Comparison of ENCODE assay signal across 10 cellular contexts in genomic region chr6:107493158-107494057, GRCh38. TPM values are rescaled to one million over a fixed set of nuclear protein-coding genes. Genes with fewer than 3 reads are reported as not detected.
A peak's percentile ranks its signal among the peaks of the same experiment; 100 is the strongest.
DNase-seq lines count a peak whose midpoint lies in the region; TF ChIP-seq lines count a peak whose summit lies in the region.
"Had no signal": no experiment of that assay in that cellular context is flagged by ENCODE, and none has a peak within 500 bp of the region (broad histone marks: within the 10 kb centered on the region; RNA-seq: fewer than 3 reads in every experiment).

No MANE protein-coding gene starts in this region.

- H3K27me3 ChIP-seq in BE2C = no peaks in the 10 kb centered on the region
- peaks cover 0 to 41% of the 10 kb centered on the region in 2 donors for H3K27me3 ChIP-seq in breast epithelium
- H3K27me3 ChIP-seq in mesendoderm (ENCODE audit: insufficient read depth, low read length, poor library complexity) = peaks cover 6% of the 10 kb centered on the region

- no peak overlapping the region for H2BK5ac ChIP-seq in mesendoderm (ENCODE audit: low read length)

- H2BK120ac ChIP-seq in mesendoderm (ENCODE audit: low read depth, low read length) = peak overlapping the region; percentile 55

- H4K8ac ChIP-seq in mesendoderm (ENCODE audit: low read depth, low read length) = no peak overlapping the region

- no peak overlapping the region for H4K5ac ChIP-seq in mesendoderm (ENCODE audit: low read length)

- TF ChIP-seq POLR2A in breast epithelium (IDR thresholded peaks at IDR 0.05) = no peak

- H3K4me2 ChIP-seq in mesendoderm (ENCODE audit: low read length) = no peak overlapping the region

- no peak overlapping the region for H3K18ac ChIP-seq in mesendoderm (ENCODE audit: low read length)

- H3K27ac ChIP-seq in breast epithelium = peak overlapping the region; percentile 50 to 62
- H3K27ac ChIP-seq in mesendoderm (ENCODE audit: low read depth, low read length) = no peak overlapping the region

- TF ChIP-seq CTCF in BE2C (IDR thresholded peaks at IDR 0.05; ENCODE audit: low read depth, low read length) (no peak), breast epithelium (IDR thresholded peaks at IDR 0.05) (no peak)

- intact Hi-C loops in breast epithelium (cut with DNase I; ENCODE audit: low total_unique reads) = no loop called here
- intact Hi-C loops in posterior vena cava (cut with DNase I) = no loop called here

- peak overlapping the region; percentile 27 for H3K56ac ChIP-seq in mesendoderm (ENCODE audit: low read length)

- H3K4me3 ChIP-seq in BE2C (ENCODE audit: low read depth, low read length) (peak overlapping the region; percentile 93), breast epithelium (peak overlapping the region in 2 of 3 donors; percentile 72 to 75), mesendoderm (ENCODE audit: low read length) (no peak overlapping the region)

- no peak overlapping the region for H2BK15ac ChIP-seq in mesendoderm (replicated peaks; ENCODE audit: low read depth)

- H3K4me1 ChIP-seq in BE2C (peaks cover 24% of the 10 kb centered on the region), breast epithelium (peaks cover 0 to 4% of the 10 kb centered on the region in 2 donors), mesendoderm (ENCODE audit: control insufficient read depth, low read depth, low read length) (peaks cover 6% of the 10 kb centered on the region)

- no peak for DNase-seq in BE2C
- peak; percentile 14 to 42 for DNase-seq in NCI-H1930 (lab: John Stamatoyannopoulos, UW)
- DNase-seq in breast epithelium (ENCODE audit: low spot score in 2 of 2) = no peak
- DNase-seq in mesendoderm = no peak
- DNase-seq in activated gamma-delta T cell treated with Interleukin-2 at 50 U/mL for 16 hours = no peak
- no peak for DNase-seq in RKO (ENCODE audit: low spot score)
- DNase-seq in posterior vena cava (ENCODE audit: low spot score) = no peak
- no peak for DNase-seq in NCI-H446 (lab: John Stamatoyannopoulos, UW)
- DNase-seq: activated effector memory CD4-positive, alpha-beta T cell treated with anti-CD3 and anti-CD28 coated beads, Interleukin-2, amount 50 U/mL, for 16 hours; COR-L47 had no signal

- peak overlapping the region; percentile 5 for H3K9ac ChIP-seq in mesendoderm (ENCODE audit: low read length)

- no peaks in the 10 kb centered on the region for H3K36me3 ChIP-seq in BE2C
- no peaks in the 10 kb centered on the region for H3K36me3 ChIP-seq in breast epithelium
- no peaks in the 10 kb centered on the region for H3K36me3 ChIP-seq in mesendoderm (ENCODE audit: control insufficient read depth, insufficient read depth, low read length)

- H3K79me1 ChIP-seq in mesendoderm (ENCODE audit: low read length) = no peaks in the 10 kb centered on the region

- H3K9me3 ChIP-seq in BE2C = no peaks in the 10 kb centered on the region
- H3K9me3 ChIP-seq in breast epithelium = no peaks in the 10 kb centered on the region

- no peak overlapping the region for H3K23ac ChIP-seq in mesendoderm (ENCODE audit: low read length)

- H2AK5ac ChIP-seq in mesendoderm (ENCODE audit: low read length) = no peak overlapping the region

- H3K4ac ChIP-seq in mesendoderm (ENCODE audit: low read depth, low read length) = no peak overlapping the region

- no peaks in the 10 kb centered on the region for H3K79me2 ChIP-seq in mesendoderm (ENCODE audit: control insufficient read depth, insufficient read depth, low read length)

- no CpG with 5 or more reads among the region's 12 CpGs for WGBS in mesendoderm (ENCODE audit: extremely low coverage, insufficient coverage, low lambda C conversion rate)

RNA-seq across cellular contexts. Expression of gene SOBP, which starts 3.5 kb away (rescaled TPM):
- polyA plus RNA-seq in BE2C (2012; ENCODE audit: insufficient read depth, insufficient read length, low read depth) = 28.5 TPM
- total RNA-seq in breast epithelium (1 to 10 TPM; 5.6 to 8.2 (median 7.0) TPM), posterior vena cava (10 to 100 TPM; 18.7 to 20.0 TPM)
- polyA plus RNA-seq in mesendoderm (2013, experiment 1 of 2) = 1.5 TPM
- polyA plus RNA-seq in mesendoderm (2013, experiment 2 of 2) = 1.6 TPM

RNA-seq across cellular contexts. Expression of gene PDSS2, which starts 34.0 kb away (rescaled TPM):
- 6.7 TPM for polyA plus RNA-seq in BE2C (2012; ENCODE audit: insufficient read depth, insufficient read length, low read depth)
- total RNA-seq in breast epithelium = 10 to 100 TPM in 2 of 3 donors, 1 to 10 TPM in 1; 6.9 to 13.5 (median 11.1) TPM
- 7.5 TPM for polyA plus RNA-seq in mesendoderm (2013, experiment 1 of 2)
- 7.7 TPM for polyA plus RNA-seq in mesendoderm (2013, experiment 2 of 2)
- 10 to 100 TPM; 10.1 to 11.6 TPM for total RNA-seq in posterior vena cava

Comparison
In these comparisons a context has a peak if more than half of its experiments do, and no peak if none do; other contexts are left out.
1. DNase-seq: peak in NCI-H1930 (2 of 2); none in BE2C (single experiment), breast epithelium (0 of 2), mesendoderm (single experiment), activated gamma-delta T cell treated with Interleukin-2 at 50 U/mL for 16 hours (single experiment), RKO (single experiment), posterior vena cava (single experiment) and NCI-H446 (0 of 2).